Comparison of ENCODE assay signal across 7 cellular contexts in the genomic region with DNA sequence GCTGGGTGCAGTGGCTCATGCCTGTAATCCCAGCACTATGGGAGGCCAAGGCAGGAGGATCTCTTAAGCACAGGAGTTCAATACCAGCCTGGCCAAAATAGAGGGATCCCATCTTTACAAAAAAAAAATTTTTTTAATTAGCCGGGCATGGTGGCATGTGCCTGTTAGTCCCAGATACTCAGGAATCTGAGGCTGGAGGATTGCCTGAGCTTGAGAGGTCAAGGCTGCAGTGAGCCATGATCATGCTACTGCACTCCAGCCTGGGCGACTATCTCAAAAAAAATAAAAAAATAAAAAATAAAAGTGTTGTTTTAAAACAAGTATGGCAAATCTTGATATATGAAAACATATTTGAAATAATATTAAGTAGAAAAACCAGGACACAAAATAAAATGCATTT. TPM values are rescaled to one million over a fixed set of nuclear protein-coding genes. Genes with fewer than 3 reads are reported as not detected.
"Had no signal": no experiment of that assay in that cellular context is flagged by ENCODE, and none has a peak within 500 bp of the region (broad histone marks: within the 10 kb centered on the region; RNA-seq: fewer than 3 reads in every experiment).

No MANE protein-coding gene starts in this region.

- H3K4me1 Mint-ChIP-seq: IgD-negative memory B cell had no signal

- ATAC-seq: HepG2, K562 had no signal

- H3K27ac Mint-ChIP-seq: IgD-negative memory B cell had no signal

- H3K4me3 Mint-ChIP-seq: IgD-negative memory B cell had no signal

- H3K36me3 Mint-ChIP-seq: IgD-negative memory B cell had no signal

- H3K4me3 ChIP-seq: K562 had no signal

- H3K27ac ChIP-seq: HL-60 had no signal

- H3K27me3 Mint-ChIP-seq: IgD-negative memory B cell had no signal

- FAIRE-seq: HepG2, HTR-8/SVneo, K562 had no signal

- DNase-seq: IMR-90 had no signal

RNA-seq across cellular contexts. Expression of gene CACHD1, which starts 44.4 kb away (rescaled TPM):
- total RNA-seq: HT-29 had no signal
- polyA plus RNA-seq: HepG2, K562 had no signal
